In genomic region chr1:25169168-25169567, GRCh38 we compare ENCODE assay signal across 22 cellular contexts.
"Had no signal": no experiment of that assay in that cellular context is flagged by ENCODE, and none has a peak within 500 bp of the region (broad histone marks: within the 10 kb centered on the region; RNA-seq: fewer than 3 reads in every experiment).

No MANE protein-coding gene starts in this region.

- H3K9me3 Mint-ChIP-seq: immature natural killer cell, natural killer cell had no signal

- H3K4me1 Mint-ChIP-seq: activated naive CD4-positive, alpha-beta T cell treated with anti-CD3 and anti-CD28 coated beads, Interleukin-2, amount 10 ng/mL, durations not matched to agents 7 days and 5 days; immature natural killer cell; natural killer cell; stimulated activated memory B cell treated with anti-CD40 and anti-IgM and Interleukin-4, amounts not matched to agents 10 μg/mL and 1 μg/mL and 100 μg/mL, for 72 hours had no signal

- H3K4me3 Mint-ChIP-seq: activated naive CD4-positive, alpha-beta T cell treated with anti-CD3 and anti-CD28 coated beads, Interleukin-2, amount 10 ng/mL, durations not matched to agents 7 days and 5 days; immature natural killer cell; natural killer cell; stimulated activated memory B cell treated with anti-CD40 and anti-IgM and Interleukin-4, amounts not matched to agents 10 μg/mL and 1 μg/mL and 100 μg/mL, for 72 hours had no signal

- H3K9me3 ChIP-seq: neutrophil, ovary, psoas muscle, testis, upper lobe of left lung had no signal

- H3K27me3 ChIP-seq: neutrophil, ovary, testis, upper lobe of left lung had no signal

- H3K27ac ChIP-seq: neutrophil, ovary, psoas muscle, skin epidermis, testis, upper lobe of left lung had no signal

- DNase-seq: activated CD4-positive, alpha-beta T cell treated with anti-CD3 and anti-CD28 coated beads for 4 hours; activated CD4-positive, alpha-beta T cell treated with anti-CD3 and anti-CD28 coated beads, Interleukin-2, amount 50 U/mL, for 48 hours; activated CD4-positive, CD25-positive, alpha-beta regulatory T cell; activated effector memory CD4-positive, alpha-beta T cell treated with anti-CD3 and anti-CD28 coated beads, Interleukin-2, amount 50 U/mL, for 16 hours; activated naive CD4-positive, alpha-beta T cell treated with anti-CD3 and anti-CD28 coated beads, Interleukin-2, amount 10 ng/mL, durations not matched to agents 7 days and 5 days; cerebellar nuclear complex; cortex of kidney; foreskin melanocyte; immature natural killer cell; natural killer cell; ovary; psoas muscle; stimulated activated CD4-positive, alpha-beta T cell treated with anti-CD3 and anti-CD28 coated beads, Interleukin-2, amount 100 ng/mL, for 24 hours; T-helper 1 cell; T-helper 9 cell; testis; upper lobe of left lung had no signal

- H3K4me1 ChIP-seq: psoas muscle, testis, upper lobe of left lung had no signal

- H3K36me3 Mint-ChIP-seq: activated naive CD4-positive, alpha-beta T cell treated with anti-CD3 and anti-CD28 coated beads, Interleukin-2, amount 10 ng/mL, durations not matched to agents 7 days and 5 days; immature natural killer cell; natural killer cell; stimulated activated memory B cell treated with anti-CD40 and anti-IgM and Interleukin-4, amounts not matched to agents 10 μg/mL and 1 μg/mL and 100 μg/mL, for 72 hours had no signal

- H3K36me3 ChIP-seq: neutrophil, ovary, upper lobe of left lung had no signal

- ATAC-seq: natural killer cell; psoas muscle; right cardiac atrium; stimulated activated memory B cell treated with anti-CD40 and anti-IgM and Interleukin-4, amounts not matched to agents 10 μg/mL and 1 μg/mL and 100 μg/mL, for 72 hours had no signal

- H3K27ac Mint-ChIP-seq: activated naive CD4-positive, alpha-beta T cell treated with anti-CD3 and anti-CD28 coated beads, Interleukin-2, amount 10 ng/mL, durations not matched to agents 7 days and 5 days; immature natural killer cell; natural killer cell; stimulated activated memory B cell treated with anti-CD40 and anti-IgM and Interleukin-4, amounts not matched to agents 10 μg/mL and 1 μg/mL and 100 μg/mL, for 72 hours had no signal

- H3K4me3 ChIP-seq: lung, ovary, psoas muscle, skin epidermis, testis, upper lobe of left lung had no signal
